Comparison of ENCODE assay signal across 8 cellular contexts in the genomic region with DNA sequence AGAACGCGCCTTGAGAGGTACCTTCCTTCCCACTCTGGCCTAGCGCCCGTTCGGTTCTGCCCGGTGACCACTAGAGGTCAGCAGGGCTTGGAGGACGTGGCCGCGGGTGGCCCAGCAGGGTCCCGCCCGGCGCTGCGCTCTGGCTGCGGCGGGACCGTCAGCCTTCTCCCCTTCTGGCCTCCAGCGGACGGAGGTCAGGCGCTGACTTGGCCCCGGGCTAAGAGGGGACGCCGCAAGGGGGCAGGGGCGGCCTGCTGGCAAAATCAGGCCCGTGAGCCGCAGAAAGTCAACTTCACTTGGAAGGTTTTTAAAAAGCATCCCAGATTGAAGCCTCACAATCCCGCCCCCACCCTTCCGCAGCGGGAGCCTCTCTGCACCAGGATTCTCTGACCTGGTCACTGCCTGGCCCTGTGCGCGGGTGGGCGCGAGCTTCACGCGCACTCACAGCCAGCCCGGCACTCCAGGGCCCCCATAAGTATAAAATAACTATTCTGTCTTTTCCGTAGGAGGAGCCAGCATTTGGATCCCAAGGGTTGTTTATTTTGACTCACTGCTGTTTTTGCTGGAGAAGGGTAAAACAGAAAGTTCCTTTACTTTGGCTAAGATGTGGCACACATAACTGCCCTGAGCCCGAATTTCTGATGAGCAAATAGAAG. TPM values are rescaled to one million over a fixed set of nuclear protein-coding genes. Genes with fewer than 3 reads are reported as not detected.
A peak's percentile ranks its signal among the peaks of the same experiment; 100 is the strongest.
DNase-seq lines count a peak whose midpoint lies in the region; ATAC-seq, FAIRE-seq and TF ChIP-seq lines count a peak whose summit lies in the region.

No MANE protein-coding gene starts in this region.

- no peak for TF ChIP-seq EP300 in upper lobe of left lung (IDR thresholded peaks at IDR 0.05)

- FAIRE-seq in pancreas (lab: Jason Lieb, UNC), result no peak

- DNase-seq in AG09319 (ENCODE audit: extremely low read depth, low read depth) (peak; percentile 2), HFF-Myc (ENCODE audit: extremely low read depth, low read depth) (no peak), SK-MEL-5 (ENCODE audit: low read depth, low spot score) (peak; percentile 61), cardiac muscle cell (ENCODE audit: low read depth in 1 of 2, low spot score in 1 of 2) (peak; percentile 91 to 93), pancreas (peak; percentile 75 to 95 (median 91)), upper lobe of left lung (peak; percentile 92 to 93)
- DNase-seq in activated naive CD8-positive, alpha-beta T cell treated with anti-CD3 and anti-CD28 coated beads, Interleukin-2, amount 50 U/mL, for 16 hours (ENCODE audit: low read depth, low spot score), result peak; percentile 8

- H3K9me3 ChIP-seq in cardiac muscle cell (ENCODE audit: low read depth), result no peaks in the 10 kb centered on the region
- H3K9me3 ChIP-seq in pancreas, result no peaks in the 10 kb centered on the region
- H3K9me3 ChIP-seq in upper lobe of left lung, result no peaks in the 10 kb centered on the region

- intact Hi-C loops in pancreas (cut with DNase I), result loop anchor here in 2 of 3 donors (2.0 to 10.0 kb wide), 2 partner anchors 219 to 225 kb away; no protein-coding TSS in a partner anchor

- peak; percentile 86 for TF ChIP-seq CTCF in AG09319 (IDR thresholded peaks at IDR 0.05; ENCODE audit: low read depth, low read length)
- TF ChIP-seq CTCF in HFF-Myc (IDR thresholded peaks at IDR 0.05; ENCODE audit: low read depth, low read length, missing control alignments), result peak; percentile 68
- peak; percentile 84 for TF ChIP-seq CTCF in cardiac muscle cell (IDR thresholded peaks at IDR 0.05; ENCODE audit: low read depth, low read length)
- TF ChIP-seq CTCF in pancreas (IDR thresholded peaks at IDR 0.05), result peak; percentile 83 to 92 (median 88)
- TF ChIP-seq CTCF in upper lobe of left lung (IDR thresholded peaks at IDR 0.05), result peak; percentile 89 to 98 (median 97)

- H3K27me3 ChIP-seq in cardiac muscle cell, result peaks cover 12% of the 10 kb centered on the region
- H3K27me3 ChIP-seq in pancreas, result no peaks in the 10 kb centered on the region
- H3K27me3 ChIP-seq in upper lobe of left lung, result no peaks in the 10 kb centered on the region

- H3K4me3 ChIP-seq in HFF-Myc (replicated peaks; ENCODE audit: low read depth, low read length) (no peak overlapping the region), cardiac muscle cell (no peak overlapping the region), pancreas (peak overlapping the region in 3 of 4 donors; percentile 9 to 46 (median 28)), upper lobe of left lung (peak overlapping the region in 3 of 4 donors; percentile 21 to 45 (median 42))

- H3K36me3 ChIP-seq in cardiac muscle cell, result no peaks in the 10 kb centered on the region
- no peaks in the 10 kb centered on the region for H3K36me3 ChIP-seq in pancreas
- H3K36me3 ChIP-seq in upper lobe of left lung, result no peaks in the 10 kb centered on the region

- TF ChIP-seq POLR2A in upper lobe of left lung (IDR thresholded peaks at IDR 0.05), result peak in 2 of 4 donors; percentile 14 to 26

- H3K27ac ChIP-seq in cardiac muscle cell, result no peak overlapping the region
- peak overlapping the region in 3 of 4 donors; percentile 12 to 33 (median 23) for H3K27ac ChIP-seq in pancreas
- peak overlapping the region; percentile 27 to 80 (median 76) for H3K27ac ChIP-seq in upper lobe of left lung

- ATAC-seq in pancreas, result peak; percentile 94 to 99 (median 98)
- ATAC-seq in upper lobe of left lung (ENCODE audit: low FRiP score in 2 of 2), result peak; percentile 94 to 97
- ATAC-seq in HG02642 (IDR thresholded peaks at IDR 0.05; ENCODE audit: poor library complexity, unreplicated experiment), result no peak

- 1 to 2% methylated on average over 37 of the region's 37 CpGs for whole genome bisulfite sequencing in pancreas, 2 donors
- 3 to 7% methylated on average over 17 of the region's 37 CpGs for WGBS in upper lobe of left lung, 2 donors

- no peaks in the 10 kb centered on the region for H3K4me1 ChIP-seq in cardiac muscle cell (ENCODE audit: low read depth)
- H3K4me1 ChIP-seq in pancreas, result peaks cover 0 to 4% (median 3%) of the 10 kb centered on the region in 3 donors
- peaks cover 15 to 17% (median 16%) of the 10 kb centered on the region in 4 donors for H3K4me1 ChIP-seq in upper lobe of left lung

- in situ Hi-C loops in SK-MEL-5 (cut with HindIII; ENCODE audit: low pct_unique_long_range_greater_than_20kb, low sequenced_read_pairs), result no loop called here

RNA-seq across cellular contexts. Expression of gene ZBTB16, which starts 23.2 kb away (rescaled TPM):
- not detected in 2 replicates for total RNA-seq in SK-MEL-5 (2014; rRNA removed; shearing (Covaris generic))
- not detected in 2 replicates for polyA plus RNA-seq in SK-MEL-5 (2015; cell fraction: cytosol; rRNA removed)
- not detected in 2 replicates for polyA plus RNA-seq in SK-MEL-5 (2015; cell fraction: nucleus; rRNA removed)
- total RNA-seq in cardiac muscle cell (8.5 and 10.5 TPM in 2 replicates), pancreas (10 to 100 TPM in 5 of 6 donors, 1 to 10 TPM in 1; 8.1 to 76.4 (median 47.0) TPM), upper lobe of left lung (100 to 1,000 TPM; 110 to 584 (median 179) TPM)
- polyA plus RNA-seq in cardiac muscle cell (8.7 and 11.0 TPM in 2 replicates), pancreas (10 to 100 TPM; 12.0 to 41.3 TPM)

Comparison
In these comparisons a context has a peak if more than half of its experiments do, and no peak if none do; other contexts are left out.
1. H3K4me3 ChIP-seq: peak in pancreas (3 of 4) and upper lobe of left lung (3 of 4); none in HFF-Myc (single experiment) and cardiac muscle cell (single experiment).
2. Peak in every context shown above with its lines, with median percentiles within 50 percentile points of each other: CTCF ChIP-seq.